Comparison of ENCODE assay signal across 20 cellular contexts in the genomic region with DNA sequence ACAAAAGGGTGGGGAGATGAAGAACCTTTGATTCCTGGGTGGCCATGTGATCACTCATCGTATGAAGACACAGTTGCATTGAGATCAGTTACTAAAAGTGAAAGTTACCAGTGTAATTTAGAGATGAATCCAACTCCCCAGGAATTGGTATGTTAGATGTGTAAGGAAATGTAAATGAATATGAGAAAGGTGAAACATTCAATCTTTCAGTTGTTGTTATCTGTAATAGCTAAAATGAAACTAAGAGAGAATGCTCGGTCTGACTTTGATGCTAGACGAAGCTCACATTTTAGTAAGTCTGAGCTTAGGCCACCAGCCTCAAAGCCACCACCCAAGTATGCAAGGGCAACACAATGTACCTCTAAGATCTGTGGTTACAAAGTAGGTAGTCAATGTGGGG.
A peak's percentile ranks its signal among the peaks of the same experiment; 100 is the strongest.
DNase-seq lines count a peak whose midpoint lies in the region; ATAC-seq, FAIRE-seq and TF ChIP-seq lines count a peak whose summit lies in the region.
"Had no signal": no experiment of that assay in that cellular context is flagged by ENCODE, and none has a peak within 500 bp of the region (broad histone marks: within the 10 kb centered on the region; RNA-seq: fewer than 3 reads in every experiment).

No MANE protein-coding gene starts in this region.

- H3K27ac Mint-ChIP-seq in activated CD4-positive, alpha-beta memory T cell treated with anti-CD3 and anti-CD28 coated beads for 36 hours: no peak overlapping the region
- no peak overlapping the region for H3K27ac Mint-ChIP-seq in activated CD4-positive, alpha-beta memory T cell treated with anti-CD3 and anti-CD28 coated beads, Interleukin-2, amount 10 ng/mL, durations not matched to agents 7 days and 5 days
- H3K27ac Mint-ChIP-seq: CD4-positive, alpha-beta memory T cell; T-cell had no signal

- H3K9ac ChIP-seq in GM12878 (ENCODE audit: control insufficient read depth, insufficient read depth, low read length): no peak overlapping the region
- H3K9ac ChIP-seq: SK-N-SH had no signal

- no peaks in the 10 kb centered on the region for H3K27me3 Mint-ChIP-seq in activated CD4-positive, alpha-beta memory T cell treated with anti-CD3 and anti-CD28 coated beads for 36 hours
- H3K27me3 Mint-ChIP-seq in activated CD4-positive, alpha-beta memory T cell treated with anti-CD3 and anti-CD28 coated beads, Interleukin-2, amount 10 ng/mL, durations not matched to agents 7 days and 5 days: no peaks in the 10 kb centered on the region
- H3K27me3 Mint-ChIP-seq: CD4-positive, alpha-beta memory T cell had no signal

- no peak overlapping the region for H3K27ac ChIP-seq in GM12878 (ENCODE audit: control insufficient read depth, insufficient read depth)

- H3K27me3 ChIP-seq in GM12878 (replicated peaks in 1 of 2; ENCODE audit: control insufficient read depth in 2 of 2, insufficient read depth in 2 of 2, low read length in 1 of 2): no peaks in the 10 kb centered on the region

- ATAC-seq in GM21360 (IDR thresholded peaks at IDR 0.05; ENCODE audit: unreplicated experiment): peak; percentile 66
- peak; percentile 67 for ATAC-seq in HG03442 (IDR thresholded peaks at IDR 0.05; ENCODE audit: unreplicated experiment)
- ATAC-seq in GM12878: peak; percentile 27; the same call in 2 of the 3 replicates
- ATAC-seq: T-cell had no signal

- no peaks in the 10 kb centered on the region for H3K9me3 Mint-ChIP-seq in activated CD4-positive, alpha-beta memory T cell treated with anti-CD3 and anti-CD28 coated beads for 36 hours
- H3K9me3 Mint-ChIP-seq in activated CD4-positive, alpha-beta memory T cell treated with anti-CD3 and anti-CD28 coated beads, Interleukin-2, amount 10 ng/mL, durations not matched to agents 7 days and 5 days: no peaks in the 10 kb centered on the region
- H3K9me3 Mint-ChIP-seq: T-cell had no signal

- H3K4me2 ChIP-seq in GM12878 (ENCODE audit: control insufficient read depth, insufficient read depth): no peak overlapping the region
- H3K4me2 ChIP-seq: SK-N-SH had no signal

- POLR2A ChIA-PET in activated CD4-positive, alpha-beta memory T cell treated with anti-CD3 and anti-CD28 coated beads for 36 hours (lab: Charles Lee): no interaction called here
- POLR2A ChIA-PET in activated CD4-positive, alpha-beta memory T cell treated with anti-CD3 and anti-CD28 coated beads, Interleukin-2, amount 10 ng/mL, durations not matched to agents 7 days and 5 days (lab: Charles Lee): no interaction called here
- POLR2A ChIA-PET in GM12878 (lab: Charles Lee): no interaction called here

- H3K79me2 ChIP-seq in GM12878 (ENCODE audit: control insufficient read depth, insufficient read depth, low read length): no peaks in the 10 kb centered on the region

- H4K20me1 ChIP-seq in GM12878 (ENCODE audit: control insufficient read depth, insufficient read depth): no peaks in the 10 kb centered on the region

- 0% methylated on average over 3 of the region's 3 CpGs for WGBS in GM12878 (ENCODE audit: insufficient coverage, insufficient replicate concordance, low lambda C conversion rate, missing lambda C conversion rate)

- TF ChIP-seq CTCF in GM12878 (IDR thresholded peaks at IDR 0.05 in 2 of 3, conservative IDR thresholded peaks at IDR 0.05 in 1 of 3; ENCODE audit: control insufficient read depth in 2 of 3, extremely low read depth in 1 of 3, insufficient read depth in 1 of 3, low read depth in 3 of 3, low read length in 3 of 3): no peak

- DNase-seq in activated CD4-positive, alpha-beta memory T cell treated with anti-CD3 and anti-CD28 coated beads for 36 hours: peak; percentile 23
- no peak for DNase-seq in activated CD4-positive, alpha-beta memory T cell treated with anti-CD3 and anti-CD28 coated beads, Interleukin-2, amount 10 ng/mL, durations not matched to agents 7 days and 5 days
- DNase-seq in GM12878 (ENCODE audit: low read depth, low spot score) (no peak), NCI-H69 (lab: John Stamatoyannopoulos, UW) (no peak), HT-29 (ENCODE audit: low spot score) (no peak), HuH-7.5 (ENCODE audit: low spot score) (no peak)
- DNase-seq: 8988T; CD4-positive, alpha-beta memory T cell; DMS79; HCEC 1CT; KBM-7; NCI-H1048; NCI-H1436 treated with DMSO at 0.1 percent for 48 hours; NCI-H2029 treated with DMSO at 0.1 percent for 48 hours; NCI-H510A; SHP77; SK-N-SH; T-cell had no signal

- H3K4me1 Mint-ChIP-seq in activated CD4-positive, alpha-beta memory T cell treated with anti-CD3 and anti-CD28 coated beads for 36 hours (ENCODE audit: low read depth): peaks cover 6% of the 10 kb centered on the region
- H3K4me1 Mint-ChIP-seq in activated CD4-positive, alpha-beta memory T cell treated with anti-CD3 and anti-CD28 coated beads, Interleukin-2, amount 10 ng/mL, durations not matched to agents 7 days and 5 days: peaks cover 1% of the 10 kb centered on the region

- H2AFZ ChIP-seq in GM12878 (ENCODE audit: control insufficient read depth, low read depth, low read length): no peak overlapping the region

- no peak overlapping the region for H3K4me3 Mint-ChIP-seq in activated CD4-positive, alpha-beta memory T cell treated with anti-CD3 and anti-CD28 coated beads for 36 hours
- H3K4me3 Mint-ChIP-seq in activated CD4-positive, alpha-beta memory T cell treated with anti-CD3 and anti-CD28 coated beads, Interleukin-2, amount 10 ng/mL, durations not matched to agents 7 days and 5 days: no peak overlapping the region
- H3K4me3 Mint-ChIP-seq: T-cell had no signal

- no peaks in the 10 kb centered on the region for H3K9me3 ChIP-seq in GM12878 (replicated peaks; ENCODE audit: control insufficient read depth, insufficient read depth, low read length)
- H3K9me3 ChIP-seq: SK-N-SH had no signal

- TF ChIP-seq EP300 in GM12878 (IDR thresholded peaks at IDR 0.05; ENCODE audit: borderline replicate concordance in 1 of 2, control insufficient read depth in 1 of 2, low read depth in 2 of 2, low read length in 2 of 2): no peak

- no peak for FAIRE-seq in GM12878 (lab: Jason Lieb, UNC)

- RAD21 ChIA-PET in GM12878 (lab: Charles Lee; ENCODE audit: unreplicated experiment): no interaction called here

- no peaks in the 10 kb centered on the region for H3K4me1 ChIP-seq in GM12878 (ENCODE audit: control insufficient read depth, insufficient read depth, low read length)

- in situ Hi-C loops in GM12878 (cut with MboI): no loop called here

- TF ChIP-seq POLR2A in GM12878 (IDR thresholded peaks at IDR 0.05; ENCODE audit: low read depth, low read length): no peak

- intact Hi-C loops in activated CD4-positive, alpha-beta memory T cell treated with anti-CD3 and anti-CD28 coated beads for 36 hours (cut with micrococcal nuclease): no loop called here
- intact Hi-C loops in GM12878 (cut with micrococcal nuclease; ENCODE audit: unreplicated experiment): no loop called here

- no TSS peak for BruUV-seq in GM12878 (replicated peaks; lab: Mats Ljungman, UMichigan)

- no peaks in the 10 kb centered on the region for H3K36me3 ChIP-seq in GM12878 (ENCODE audit: control insufficient read depth in 2 of 2, insufficient read depth in 2 of 2, low read length in 1 of 2)

- no peak overlapping the region for H3K4me3 ChIP-seq in GM12878

- SMC1A ChIA-PET in GM12878 (lab: Charles Lee; ENCODE audit: uncharacterized antibody, unreplicated experiment): no interaction called here

- CTCF ChIA-PET in activated CD4-positive, alpha-beta memory T cell treated with anti-CD3 and anti-CD28 coated beads for 36 hours (lab: Charles Lee): no interaction called here
- CTCF ChIA-PET in activated CD4-positive, alpha-beta memory T cell treated with anti-CD3 and anti-CD28 coated beads, Interleukin-2, amount 10 ng/mL, durations not matched to agents 7 days and 5 days (lab: Charles Lee): no interaction called here
- CTCF ChIA-PET in GM12878 (lab: Yijun Ruan, JAX): interaction anchor here (0.5 to 0.6 kb wide), 2 partner anchors 33 to 506 kb away, joined by 3 to 4 read pairs; no protein-coding TSS in a partner anchor

- TF ChIP-seq RAD21 in GM12878 (IDR thresholded peaks at IDR 0.05; ENCODE audit: insufficient read depth, low read depth, low read length): no peak

- no peaks in the 10 kb centered on the region for H3K36me3 Mint-ChIP-seq in activated CD4-positive, alpha-beta memory T cell treated with anti-CD3 and anti-CD28 coated beads for 36 hours
- H3K36me3 Mint-ChIP-seq in activated CD4-positive, alpha-beta memory T cell treated with anti-CD3 and anti-CD28 coated beads, Interleukin-2, amount 10 ng/mL, durations not matched to agents 7 days and 5 days (ENCODE audit: low read depth): no peaks in the 10 kb centered on the region
- H3K36me3 Mint-ChIP-seq: CD4-positive, alpha-beta memory T cell; T-cell had no signal

TF ChIP-seq in GM12878, 131 proteins besides CTCF, POLR2A, EP300 and RAD21 (continues in another document):
- TF ChIP-seq IKZF1 (conservative IDR thresholded peaks at IDR 0.05): no peak
- no peak for TF ChIP-seq SMC3 (IDR thresholded peaks at IDR 0.05; ENCODE audit: borderline replicate concordance, low read length)
- TF ChIP-seq STAT3 (IDR thresholded peaks at IDR 0.05; ENCODE audit: low read depth, low read length): no peak
- no peak for TF ChIP-seq NFYA (IDR thresholded peaks at IDR 0.05; ENCODE audit: borderline replicate concordance, low read depth, low read length)
- TF ChIP-seq RFX5 (IDR thresholded peaks at IDR 0.05; ENCODE audit: low read depth, low read length): no peak
- TF ChIP-seq, protein P1, sequence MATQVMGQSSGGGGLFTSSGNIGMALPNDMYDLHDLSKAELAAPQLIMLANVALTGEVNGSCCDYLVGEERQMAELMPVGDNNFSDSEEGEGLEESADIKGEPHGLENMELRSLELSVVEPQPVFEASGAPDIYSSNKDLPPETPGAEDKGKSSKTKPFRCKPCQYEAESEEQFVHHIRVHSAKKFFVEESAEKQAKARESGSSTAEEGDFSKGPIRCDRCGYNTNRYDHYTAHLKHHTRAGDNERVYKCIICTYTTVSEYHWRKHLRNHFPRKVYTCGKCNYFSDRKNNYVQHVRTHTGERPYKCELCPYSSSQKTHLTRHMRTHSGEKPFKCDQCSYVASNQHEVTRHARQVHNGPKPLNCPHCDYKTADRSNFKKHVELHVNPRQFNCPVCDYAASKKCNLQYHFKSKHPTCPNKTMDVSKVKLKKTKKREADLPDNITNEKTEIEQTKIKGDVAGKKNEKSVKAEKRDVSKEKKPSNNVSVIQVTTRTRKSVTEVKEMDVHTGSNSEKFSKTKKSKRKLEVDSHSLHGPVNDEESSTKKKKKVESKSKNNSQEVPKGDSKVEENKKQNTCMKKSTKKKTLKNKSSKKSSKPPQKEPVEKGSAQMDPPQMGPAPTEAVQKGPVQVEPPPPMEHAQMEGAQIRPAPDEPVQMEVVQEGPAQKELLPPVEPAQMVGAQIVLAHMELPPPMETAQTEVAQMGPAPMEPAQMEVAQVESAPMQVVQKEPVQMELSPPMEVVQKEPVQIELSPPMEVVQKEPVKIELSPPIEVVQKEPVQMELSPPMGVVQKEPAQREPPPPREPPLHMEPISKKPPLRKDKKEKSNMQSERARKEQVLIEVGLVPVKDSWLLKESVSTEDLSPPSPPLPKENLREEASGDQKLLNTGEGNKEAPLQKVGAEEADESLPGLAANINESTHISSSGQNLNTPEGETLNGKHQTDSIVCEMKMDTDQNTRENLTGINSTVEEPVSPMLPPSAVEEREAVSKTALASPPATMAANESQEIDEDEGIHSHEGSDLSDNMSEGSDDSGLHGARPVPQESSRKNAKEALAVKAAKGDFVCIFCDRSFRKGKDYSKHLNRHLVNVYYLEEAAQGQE (IDR thresholded peaks at IDR 0.05; ENCODE audit: low read depth, low read length): no peak
